In genomic region chr15:42493694-42494093, GRCh38 we compare ENCODE assay signal across 1 cellular context.
TF ChIP-seq lines count a peak whose summit lies in the region.

No MANE protein-coding gene starts in this region.

TF ChIP-seq in GM12878, 131 proteins besides CTCF, POLR2A, EP300 and RAD21:
- TF ChIP-seq MAX (IDR thresholded peaks at IDR 0.05; ENCODE audit: low read depth, low read length) (no peak), NFIC (IDR thresholded peaks at IDR 0.05; ENCODE audit: low read depth, low read length) (no peak), PRDM15 (CRISPR knock-in tag; IDR thresholded peaks at IDR 0.05) (no peak), ZBED1 (IDR thresholded peaks at IDR 0.05; ENCODE audit: borderline replicate concordance) (no peak), NRF1 (conservative IDR thresholded peaks at IDR 0.05; ENCODE audit: low read depth, low read length) (no peak), RCOR1 (conservative IDR thresholded peaks at IDR 0.05; ENCODE audit: low read depth, low read length) (no peak), CUX1 (IDR thresholded peaks at IDR 0.05; ENCODE audit: insufficient replicate concordance, low read depth, low read length) (no peak)
